Comparison of ENCODE assay signal across 1 cellular context in genomic region chr2:10846110-10846861, GRCh38.
A peak's percentile ranks its signal among the peaks of the same experiment; 100 is the strongest.
TF ChIP-seq lines count a peak whose summit lies in the region.

No MANE protein-coding gene starts in this region.

TF ChIP-seq in HepG2, 621 proteins besides CTCF, POLR2A, EP300 and RAD21:
- no peak for TF ChIP-seq STAT5B (CRISPR knock-in tag; IDR thresholded peaks at IDR 0.05)
- TF ChIP-seq DRAP1 (CRISPR knock-in tag; IDR thresholded peaks at IDR 0.05): no peak
- peak; percentile 57; the same call in 1 of the 2 replicates for TF ChIP-seq SOX5 (CRISPR knock-in tag; IDR thresholded peaks at IDR 0.05; ENCODE audit: borderline replicate concordance)
- no peak for TF ChIP-seq POLR2G (IDR thresholded peaks at IDR 0.05; ENCODE audit: low read depth, low read length)
- peak; percentile 76 for TF ChIP-seq TEAD3 (CRISPR knock-in tag; optimal IDR thresholded peaks at IDR 0.05; ENCODE audit: borderline replicate concordance)
- TF ChIP-seq SOX13 (IDR thresholded peaks at IDR 0.05): no peak
- TF ChIP-seq SOX13 (CRISPR knock-in tag; conservative IDR thresholded peaks at IDR 0.05 in 1 of 2, IDR thresholded peaks at IDR 0.05 in 1 of 2): peak in 1 of 2 experiments; percentile 79; a peak in 2 of 4 replicates
- TF ChIP-seq ZMAT3 (CRISPR knock-in tag; conservative IDR thresholded peaks at IDR 0.05): no peak
- TF ChIP-seq ARID3A (IDR thresholded peaks at IDR 0.05; ENCODE audit: low read depth, low read length): 0 out of 2 replicates have a peak, but pooled peaks have one; percentile 46
- TF ChIP-seq HNF4A (CRISPR knock-in tag; IDR thresholded peaks at IDR 0.05): peak; percentile 27; the same call in 1 of the 2 replicates
- TF ChIP-seq SOX6 (IDR thresholded peaks at IDR 0.05): no peak
- peak; percentile 76 for TF ChIP-seq SOX6 (CRISPR knock-in tag; IDR thresholded peaks at IDR 0.05)
